1 cellular context compared by ENCODE assay signal in the genomic region with DNA sequence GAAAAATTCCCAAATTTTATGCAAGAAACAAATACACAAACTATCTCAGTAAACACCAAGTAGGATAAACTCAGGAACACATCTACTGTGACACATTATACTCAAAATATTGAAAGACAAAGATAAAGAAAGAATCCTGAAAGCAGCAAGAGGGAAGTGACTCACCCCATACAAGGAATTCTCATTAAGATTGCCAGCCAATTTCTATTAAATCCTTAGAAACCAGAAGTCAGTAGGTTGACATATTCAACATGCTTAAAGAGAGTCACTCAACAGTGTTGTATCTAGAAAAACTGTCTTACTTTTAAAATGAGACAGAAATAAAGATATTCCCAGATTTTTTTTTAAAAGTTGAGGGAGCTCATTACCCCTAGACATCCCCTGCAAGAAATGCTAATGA.
TF ChIP-seq lines count a peak whose summit lies in the region.

No MANE protein-coding gene starts in this region.

TF ChIP-seq in WTC11, 78 proteins besides CTCF, POLR2A, EP300 and RAD21:
- TF ChIP-seq, protein P1, sequence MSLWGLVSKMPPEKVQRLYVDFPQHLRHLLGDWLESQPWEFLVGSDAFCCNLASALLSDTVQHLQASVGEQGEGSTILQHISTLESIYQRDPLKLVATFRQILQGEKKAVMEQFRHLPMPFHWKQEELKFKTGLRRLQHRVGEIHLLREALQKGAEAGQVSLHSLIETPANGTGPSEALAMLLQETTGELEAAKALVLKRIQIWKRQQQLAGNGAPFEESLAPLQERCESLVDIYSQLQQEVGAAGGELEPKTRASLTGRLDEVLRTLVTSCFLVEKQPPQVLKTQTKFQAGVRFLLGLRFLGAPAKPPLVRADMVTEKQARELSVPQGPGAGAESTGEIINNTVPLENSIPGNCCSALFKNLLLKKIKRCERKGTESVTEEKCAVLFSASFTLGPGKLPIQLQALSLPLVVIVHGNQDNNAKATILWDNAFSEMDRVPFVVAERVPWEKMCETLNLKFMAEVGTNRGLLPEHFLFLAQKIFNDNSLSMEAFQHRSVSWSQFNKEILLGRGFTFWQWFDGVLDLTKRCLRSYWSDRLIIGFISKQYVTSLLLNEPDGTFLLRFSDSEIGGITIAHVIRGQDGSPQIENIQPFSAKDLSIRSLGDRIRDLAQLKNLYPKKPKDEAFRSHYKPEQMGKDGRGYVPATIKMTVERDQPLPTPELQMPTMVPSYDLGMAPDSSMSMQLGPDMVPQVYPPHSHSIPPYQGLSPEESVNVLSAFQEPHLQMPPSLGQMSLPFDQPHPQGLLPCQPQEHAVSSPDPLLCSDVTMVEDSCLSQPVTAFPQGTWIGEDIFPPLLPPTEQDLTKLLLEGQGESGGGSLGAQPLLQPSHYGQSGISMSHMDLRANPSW (CRISPR knock-in tag; conservative IDR thresholded peaks at IDR 0.05; ENCODE audit: low read depth) = no peak
- TF ChIP-seq, protein P2, sequence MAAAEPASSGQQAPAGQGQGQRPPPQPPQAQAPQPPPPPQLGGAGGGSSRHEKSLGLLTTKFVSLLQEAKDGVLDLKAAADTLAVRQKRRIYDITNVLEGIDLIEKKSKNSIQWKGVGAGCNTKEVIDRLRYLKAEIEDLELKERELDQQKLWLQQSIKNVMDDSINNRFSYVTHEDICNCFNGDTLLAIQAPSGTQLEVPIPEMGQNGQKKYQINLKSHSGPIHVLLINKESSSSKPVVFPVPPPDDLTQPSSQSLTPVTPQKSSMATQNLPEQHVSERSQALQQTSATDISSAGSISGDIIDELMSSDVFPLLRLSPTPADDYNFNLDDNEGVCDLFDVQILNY (CRISPR knock-in tag; IDR thresholded peaks at IDR 0.05) = no peak
- TF ChIP-seq ZBTB21 (CRISPR knock-in tag; IDR thresholded peaks at IDR 0.05; ENCODE audit: borderline replicate concordance) (no peak), FOXK1 (CRISPR knock-in tag; IDR thresholded peaks at IDR 0.05) (no peak), NR1H2 (CRISPR knock-in tag; IDR thresholded peaks at IDR 0.05) (no peak), ZNF423 (CRISPR knock-in tag; IDR thresholded peaks at IDR 0.05) (no peak)
- TF ChIP-seq, protein P3, sequence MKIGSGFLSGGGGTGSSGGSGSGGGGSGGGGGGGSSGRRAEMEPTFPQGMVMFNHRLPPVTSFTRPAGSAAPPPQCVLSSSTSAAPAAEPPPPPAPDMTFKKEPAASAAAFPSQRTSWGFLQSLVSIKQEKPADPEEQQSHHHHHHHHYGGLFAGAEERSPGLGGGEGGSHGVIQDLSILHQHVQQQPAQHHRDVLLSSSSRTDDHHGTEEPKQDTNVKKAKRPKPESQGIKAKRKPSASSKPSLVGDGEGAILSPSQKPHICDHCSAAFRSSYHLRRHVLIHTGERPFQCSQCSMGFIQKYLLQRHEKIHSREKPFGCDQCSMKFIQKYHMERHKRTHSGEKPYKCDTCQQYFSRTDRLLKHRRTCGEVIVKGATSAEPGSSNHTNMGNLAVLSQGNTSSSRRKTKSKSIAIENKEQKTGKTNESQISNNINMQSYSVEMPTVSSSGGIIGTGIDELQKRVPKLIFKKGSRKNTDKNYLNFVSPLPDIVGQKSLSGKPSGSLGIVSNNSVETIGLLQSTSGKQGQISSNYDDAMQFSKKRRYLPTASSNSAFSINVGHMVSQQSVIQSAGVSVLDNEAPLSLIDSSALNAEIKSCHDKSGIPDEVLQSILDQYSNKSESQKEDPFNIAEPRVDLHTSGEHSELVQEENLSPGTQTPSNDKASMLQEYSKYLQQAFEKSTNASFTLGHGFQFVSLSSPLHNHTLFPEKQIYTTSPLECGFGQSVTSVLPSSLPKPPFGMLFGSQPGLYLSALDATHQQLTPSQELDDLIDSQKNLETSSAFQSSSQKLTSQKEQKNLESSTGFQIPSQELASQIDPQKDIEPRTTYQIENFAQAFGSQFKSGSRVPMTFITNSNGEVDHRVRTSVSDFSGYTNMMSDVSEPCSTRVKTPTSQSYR (CRISPR knock-in tag; IDR thresholded peaks at IDR 0.05) = no peak
